In the genomic region with DNA sequence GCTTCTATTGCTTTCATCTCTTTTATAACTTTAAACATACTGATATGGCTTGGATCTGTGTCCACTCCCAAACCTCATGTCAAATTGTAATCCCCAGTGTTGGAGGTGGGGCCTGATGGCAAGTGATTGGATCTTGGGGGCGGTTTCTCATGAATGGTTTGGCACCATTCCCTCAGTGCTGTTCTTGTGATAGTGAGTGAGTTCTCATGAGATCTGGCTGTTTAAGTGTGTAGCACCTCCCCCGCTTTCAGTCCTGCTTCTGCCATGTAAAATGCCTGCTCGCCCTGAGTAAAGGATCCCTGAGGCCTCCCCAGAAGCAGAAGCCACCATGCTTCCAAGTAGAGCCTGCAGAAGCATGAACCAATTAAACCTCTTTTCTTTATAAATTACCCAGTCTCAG, we compare ENCODE assay signal across 23 cellular contexts. TPM values are rescaled to one million over a fixed set of nuclear protein-coding genes. Genes with fewer than 3 reads are reported as not detected.
DNase-seq lines count a peak whose midpoint lies in the region; TF ChIP-seq lines count a peak whose summit lies in the region.
"Had no signal": no experiment of that assay in that cellular context is flagged by ENCODE, and none has a peak within 500 bp of the region (broad histone marks: within the 10 kb centered on the region; RNA-seq: fewer than 3 reads in every experiment).

No MANE protein-coding gene starts in this region.

- DNase-seq in NCI-H2171 treated with DMSO at 0.1 percent for 48 hours (lab: John Stamatoyannopoulos, UW) (peak; percentile 9), NCI-H2171 (lab: John Stamatoyannopoulos, UW) (no peak), SK-N-MC (ENCODE audit: low read depth, low spot score) (no peak), fibroblast of the aortic adventitia (ENCODE audit: low read depth) (peak; percentile 42), renal cortical epithelial cell (ENCODE audit: low read depth) (peak; percentile 83), HPDE6-E6E7 (ENCODE audit: extremely low spot score) (no peak), MG63 (no peak), NCI-H2107 treated with DMSO at 0.1 percent for 48 hours (lab: John Stamatoyannopoulos, UW; ENCODE audit: unreplicated experiment) (no peak)
- DNase-seq: activated CD4-positive, alpha-beta T cell treated with anti-CD3 and anti-CD28 coated beads, Interleukin-2, amount 50 U/mL, for 48 hours; activated T-cell treated with anti-CD3 and anti-CD28 coated beads, Interleukin-2, amount 50 U/mL, for 24 hours; C1 segment of cervical spinal cord; dorsolateral prefrontal cortex; heart right ventricle; HFFc6; Kasumi-1; mesenchymal stem cell; NCI-H1105; NCI-H2227 treated with DMSO at 0.1 percent for 48 hours; RPMI8226; spleen had no signal

- no peak for TF ChIP-seq CTCF in fibroblast of the aortic adventitia (IDR thresholded peaks at IDR 0.05; ENCODE audit: insufficient read depth, low read length)

- peak overlapping the region; percentile 59 for H3K27ac ChIP-seq in SK-N-MC
- H3K27ac ChIP-seq: dorsolateral prefrontal cortex, heart right ventricle, prostate gland, spleen, suprapubic skin, VCaP had no signal

- no peaks in the 10 kb centered on the region for H3K27me3 ChIP-seq in MG63
- H3K27me3 ChIP-seq: dorsolateral prefrontal cortex, heart right ventricle, spleen, suprapubic skin had no signal

- H3K4me3 ChIP-seq in SK-N-MC (no peak overlapping the region), fibroblast of the aortic adventitia (ENCODE audit: low read depth, low read length) (no peak overlapping the region), MG63 (no peak overlapping the region)
- H3K4me3 ChIP-seq: dorsolateral prefrontal cortex, heart right ventricle, prostate gland, spleen, suprapubic skin had no signal

- peaks cover 50% of the 10 kb centered on the region for H3K36me3 ChIP-seq in SK-N-MC (ENCODE audit: insufficient read depth, low read length)
- no peaks in the 10 kb centered on the region; the same call in 1 of the 2 replicates for H3K36me3 ChIP-seq in MG63
- H3K36me3 ChIP-seq: heart right ventricle, prostate gland, spleen, suprapubic skin had no signal

- H3K9ac ChIP-seq in SK-N-MC (ENCODE audit: insufficient read length), result no peak overlapping the region

- no peaks in the 10 kb centered on the region for H3K9me3 ChIP-seq in SK-N-MC (ENCODE audit: low read depth, low read length)
- no peaks in the 10 kb centered on the region for H3K9me3 ChIP-seq in MG63
- H3K9me3 ChIP-seq: prostate gland, spleen, suprapubic skin had no signal

RNA-seq across cellular contexts. Expression of a gene that starts 17.7 kb away (rescaled TPM):
- total RNA-seq in fibroblast of the aortic adventitia (ENCODE audit: low replicate concordance) (2.4 and 15.5 TPM in 2 replicates), renal cortical epithelial cell (2.4 and 9.0 TPM in 2 replicates)
- total RNA-seq in MG63 (2014; rRNA removed; shearing (Covaris generic); ENCODE audit: low replicate concordance), result 12.3 and 19.4 TPM in 2 replicates
- total RNA-seq: suprapubic skin had no signal

Comparison
In these comparisons a context has a peak if more than half of its experiments do, and no peak if none do; other contexts are left out.
1. DNase-seq: peak in NCI-H2171 treated with DMSO at 0.1 percent for 48 hours (single experiment), fibroblast of the aortic adventitia (single experiment) and renal cortical epithelial cell (single experiment); none in NCI-H2171 (single experiment), SK-N-MC (single experiment), HPDE6-E6E7 (single experiment), MG63 (single experiment) and NCI-H2107 treated with DMSO at 0.1 percent for 48 hours (single experiment).